Comparison of ENCODE assay signal across 17 cellular contexts in genomic region chr5:152456815-152457443, GRCh38.
A peak's percentile ranks its signal among the peaks of the same experiment; 100 is the strongest.
DNase-seq lines count a peak whose midpoint lies in the region; ATAC-seq lines count a peak whose summit lies in the region.
"Had no signal": no experiment of that assay in that cellular context is flagged by ENCODE, and none has a peak within 500 bp of the region (broad histone marks: within the 10 kb centered on the region; RNA-seq: fewer than 3 reads in every experiment).

No MANE protein-coding gene starts in this region.

- peak; percentile 49 for ATAC-seq in GM19043 (IDR thresholded peaks at IDR 0.05; ENCODE audit: low read depth, unreplicated experiment)
- peak; percentile 57 for ATAC-seq in HG02571 (IDR thresholded peaks at IDR 0.05; ENCODE audit: unreplicated experiment)
- ATAC-seq in HG03378 (IDR thresholded peaks at IDR 0.05; ENCODE audit: unreplicated experiment), result peak; percentile 65
- ATAC-seq in HG03095 (IDR thresholded peaks at IDR 0.05; ENCODE audit: unreplicated experiment), result no peak
- ATAC-seq in HG03521 (IDR thresholded peaks at IDR 0.05; ENCODE audit: unreplicated experiment), result no peak
- ATAC-seq: activated T-helper 17 cell treated with anti-CD3 and anti-CD28 coated beads, Interleukin-2, amount 50 U/mL, for 72 hours had no signal

- DNase-seq in DMS53 (lab: John Stamatoyannopoulos, UW), result peak; percentile 46
- DNase-seq in inferior parietal cortex (ENCODE audit: extremely low spot score), result no peak
- DNase-seq in central memory CD4-positive, alpha-beta T cell, result no peak
- DNase-seq: activated CD4-positive, CD25-positive, alpha-beta regulatory T cell; adrenal gland; DMS153; effector CD4-positive, alpha-beta T cell; NCI-H2029 treated with DMSO at 0.1 percent for 48 hours; NCI-H526; nucleus accumbens; SJCRH30 had no signal

Comparison
In these comparisons a context has a peak if more than half of its experiments do, and no peak if none do; other contexts are left out.
1. ATAC-seq: peak in GM19043 (single experiment), HG02571 (single experiment) and HG03378 (single experiment); none in HG03095 (single experiment) and HG03521 (single experiment).